In genomic region chr12:120538281-120539156, GRCh38 we compare ENCODE assay signal across 8 cellular contexts. TPM values are rescaled to one million over a fixed set of nuclear protein-coding genes. Genes with fewer than 3 reads are reported as not detected.
DNase-seq lines count a peak whose midpoint lies in the region; ATAC-seq and TF ChIP-seq lines count a peak whose summit lies in the region.

No MANE protein-coding gene starts in this region.

- H3K36me3 ChIP-seq in GM23248 (ENCODE audit: low read depth), result no peaks in the 10 kb centered on the region
- H3K36me3 ChIP-seq in RWPE2 (ENCODE audit: low read depth), result peaks cover 48% of the 10 kb centered on the region

- TF ChIP-seq CTCF in RWPE2 (IDR thresholded peaks at IDR 0.05; ENCODE audit: poor library complexity, severe bottlenecking), result no peak
- no peak for TF ChIP-seq CTCF in epithelial cell of proximal tubule (conservative IDR thresholded peaks at IDR 0.05; ENCODE audit: low read depth, low read length)

- DNase-seq in GM23248 (peak; percentile 72), RWPE2 (ENCODE audit: low spot score) (no peak), epithelial cell of proximal tubule (ENCODE audit: low read depth) (no peak), NCI-H82 (lab: John Stamatoyannopoulos, UW) (no peak), retina (no peak)
- DNase-seq in natural killer cell treated with Interleukin-12 subunit alpha and Interleukin-12 subunit beta and Interleukin-15 and Interleukin-18, amount 100 ng/mL, for 72 hours (ENCODE audit: low spot score), result no peak
- no peak for DNase-seq in stimulated activated CD8-positive, alpha-beta memory T cell treated with anti-CD3 and anti-CD28 coated beads, Interleukin-4, amount 100 ng/mL, for 48 hours

- no peaks in the 10 kb centered on the region for H3K9me3 ChIP-seq in GM23248 (ENCODE audit: low read depth)
- no peaks in the 10 kb centered on the region for H3K9me3 ChIP-seq in RWPE2 (ENCODE audit: severe bottlenecking)

- H3F3A ChIP-seq in GM23248 (ENCODE audit: insufficient read depth), result peaks cover 44% of the 10 kb centered on the region

- WGBS in GM23248 (ENCODE audit: low coverage in 1 of 2, low lambda C conversion rate in 2 of 2, missing lambda C conversion rate in 2 of 2), 2 experiments, result 25 to 29% methylated on average over 6 of the region's 6 CpGs

- H2AFZ ChIP-seq in GM23248, result no peak overlapping the region

- in situ Hi-C loops in GM23248 (cut with MboI), result no loop called here

- peak overlapping the region; percentile 45 for H3K4me3 ChIP-seq in GM23248
- no peak overlapping the region for H3K4me3 ChIP-seq in RWPE2 (ENCODE audit: severe bottlenecking)
- peak overlapping the region; percentile 81 for H3K4me3 ChIP-seq in epithelial cell of proximal tubule (ENCODE audit: low read depth, low read length)

- peak overlapping the region; percentile 35; the same call in 1 of the 2 replicates for H3K9ac ChIP-seq in GM23248

- peak; percentile 60 for ATAC-seq in RWPE2 (ENCODE audit: low read depth)
- ATAC-seq in natural killer cell treated with Interleukin-12 subunit alpha and Interleukin-12 subunit beta and Interleukin-15 and Interleukin-18, amount 100 ng/mL, for 72 hours, result no peak
- ATAC-seq in GM21576 (IDR thresholded peaks at IDR 0.05; ENCODE audit: unreplicated experiment), result no peak

- H3K4me3 Mint-ChIP-seq in natural killer cell treated with Interleukin-12 subunit alpha and Interleukin-12 subunit beta and Interleukin-15 and Interleukin-18, amount 100 ng/mL, for 72 hours, result peak overlapping the region; percentile 94

- peaks cover 49% of the 10 kb centered on the region for H3K4me1 ChIP-seq in GM23248 (ENCODE audit: insufficient read depth)
- peaks cover 36% of the 10 kb centered on the region for H3K4me1 ChIP-seq in RWPE2 (ENCODE audit: insufficient read depth, poor library complexity, severe bottlenecking)

- H3K9me2 ChIP-seq in GM23248 (ENCODE audit: insufficient read depth), result no peaks in the 10 kb centered on the region

- H3K27me3 Mint-ChIP-seq in natural killer cell treated with Interleukin-12 subunit alpha and Interleukin-12 subunit beta and Interleukin-15 and Interleukin-18, amount 100 ng/mL, for 72 hours, result no peaks in the 10 kb centered on the region

- peak overlapping the region; percentile 79 to 90 for H3K27ac Mint-ChIP-seq in natural killer cell treated with Interleukin-12 subunit alpha and Interleukin-12 subunit beta and Interleukin-15 and Interleukin-18, amount 100 ng/mL, for 72 hours

- peaks cover 47 to 57% of the 10 kb centered on the region in 2 donors for H3K4me1 Mint-ChIP-seq in natural killer cell treated with Interleukin-12 subunit alpha and Interleukin-12 subunit beta and Interleukin-15 and Interleukin-18, amount 100 ng/mL, for 72 hours (ENCODE audit: low read depth in 2 of 2)

- peaks cover 48% of the 10 kb centered on the region for H4K20me1 ChIP-seq in GM23248 (ENCODE audit: insufficient read depth)

- H3K27me3 ChIP-seq in GM23248 (replicated peaks; ENCODE audit: insufficient read depth) (no peaks in the 10 kb centered on the region), RWPE2 (ENCODE audit: insufficient read depth, poor library complexity, severe bottlenecking) (no peaks in the 10 kb centered on the region)

- no peaks in the 10 kb centered on the region for H3K9me3 Mint-ChIP-seq in natural killer cell treated with Interleukin-12 subunit alpha and Interleukin-12 subunit beta and Interleukin-15 and Interleukin-18, amount 100 ng/mL, for 72 hours

- H3K36me3 Mint-ChIP-seq in natural killer cell treated with Interleukin-12 subunit alpha and Interleukin-12 subunit beta and Interleukin-15 and Interleukin-18, amount 100 ng/mL, for 72 hours, result peaks cover 10% of the 10 kb centered on the region

- H3K27ac ChIP-seq in GM23248, result peak overlapping the region; percentile 49
- H3K27ac ChIP-seq in RWPE2 (ENCODE audit: poor library complexity, severe bottlenecking), result peak overlapping the region; percentile 59

- H3K79me2 ChIP-seq in GM23248 (ENCODE audit: insufficient read depth), result peaks cover 94% of the 10 kb centered on the region

- peak overlapping the region; percentile 74 for H3K4me2 ChIP-seq in GM23248 (ENCODE audit: unreplicated experiment)

RNA-seq across cellular contexts. Expression of gene RNF10, which starts 4.4 kb away (rescaled TPM):
- 52.6 and 69.3 TPM in 2 replicates for total RNA-seq in GM23248 (2014; rRNA removed; shearing (Covaris generic))
- polyA plus RNA-seq in GM23248 (2016; fragmentation: Nextera tagmentation; extraction: Ambion mirVana), result 114 and 130 TPM in 2 replicates
- 66.9 and 81.2 TPM in 2 replicates for total RNA-seq in epithelial cell of proximal tubule
- 100 to 1,000 TPM; 241 to 279 TPM for total RNA-seq in natural killer cell treated with Interleukin-12 subunit alpha and Interleukin-12 subunit beta and Interleukin-15 and Interleukin-18, amount 100 ng/mL, for 72 hours

RNA-seq across cellular contexts. Expression of gene COQ5, which starts 9.6 kb away (rescaled TPM):
- 32.6 and 33.0 TPM in 2 replicates for total RNA-seq in GM23248 (2014; rRNA removed; shearing (Covaris generic))
- polyA plus RNA-seq in GM23248 (2016; fragmentation: Nextera tagmentation; extraction: Ambion mirVana), result 39.9 and 42.9 TPM in 2 replicates
- total RNA-seq in epithelial cell of proximal tubule, result 40.8 and 46.3 TPM in 2 replicates
- 10 to 100 TPM; 27.5 to 27.9 TPM for total RNA-seq in natural killer cell treated with Interleukin-12 subunit alpha and Interleukin-12 subunit beta and Interleukin-15 and Interleukin-18, amount 100 ng/mL, for 72 hours

RNA-seq across cellular contexts. Expression of gene DYNLL1, which starts 42.6 kb away (rescaled TPM):
- total RNA-seq in GM23248 (2014; rRNA removed; shearing (Covaris generic)), result 301 and 340 TPM in 2 replicates
- 778 and 782 TPM in 2 replicates for polyA plus RNA-seq in GM23248 (2016; fragmentation: Nextera tagmentation; extraction: Ambion mirVana)
- 357 and 388 TPM in 2 replicates for total RNA-seq in epithelial cell of proximal tubule
- 100 to 1,000 TPM; 207 to 267 TPM for total RNA-seq in natural killer cell treated with Interleukin-12 subunit alpha and Interleukin-12 subunit beta and Interleukin-15 and Interleukin-18, amount 100 ng/mL, for 72 hours

RNA-seq across cellular contexts. Expression of gene POP5, which starts 42.7 kb away (rescaled TPM):
- 20.1 and 38.9 TPM in 2 replicates for total RNA-seq in GM23248 (2014; rRNA removed; shearing (Covaris generic))
- 63.3 and 68.4 TPM in 2 replicates for polyA plus RNA-seq in GM23248 (2016; fragmentation: Nextera tagmentation; extraction: Ambion mirVana)
- total RNA-seq in epithelial cell of proximal tubule, result 23.1 and 54.5 TPM in 2 replicates
- total RNA-seq in natural killer cell treated with Interleukin-12 subunit alpha and Interleukin-12 subunit beta and Interleukin-15 and Interleukin-18, amount 100 ng/mL, for 72 hours, result 10 to 100 TPM; 51.2 to 69.4 TPM
